ENCODE assay signal across 1 cellular context in the genomic region with DNA sequence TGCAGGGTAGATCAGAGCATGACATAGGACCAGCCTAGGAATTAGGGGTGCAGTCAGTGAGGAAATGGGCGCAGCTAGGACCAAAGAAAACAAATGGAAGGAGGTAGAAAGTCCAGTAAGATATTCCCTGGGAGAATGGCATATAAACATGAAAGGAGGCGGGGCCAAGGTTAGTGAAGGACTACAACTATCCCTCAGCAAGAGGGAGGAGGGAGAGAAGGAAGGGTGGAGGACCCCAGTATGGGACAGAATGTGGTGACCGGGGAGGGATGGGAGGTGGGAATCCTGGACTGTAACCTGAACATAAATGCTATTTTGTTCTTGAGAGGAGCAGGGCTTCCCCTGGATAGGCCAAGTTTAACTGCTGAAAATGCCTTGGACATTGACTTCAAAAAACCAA.
TF ChIP-seq lines count a peak whose summit lies in the region.

No MANE protein-coding gene starts in this region.

TF ChIP-seq in K562, 482 proteins besides CTCF, POLR2A, EP300 and RAD21:
- TF ChIP-seq, protein P1, sequence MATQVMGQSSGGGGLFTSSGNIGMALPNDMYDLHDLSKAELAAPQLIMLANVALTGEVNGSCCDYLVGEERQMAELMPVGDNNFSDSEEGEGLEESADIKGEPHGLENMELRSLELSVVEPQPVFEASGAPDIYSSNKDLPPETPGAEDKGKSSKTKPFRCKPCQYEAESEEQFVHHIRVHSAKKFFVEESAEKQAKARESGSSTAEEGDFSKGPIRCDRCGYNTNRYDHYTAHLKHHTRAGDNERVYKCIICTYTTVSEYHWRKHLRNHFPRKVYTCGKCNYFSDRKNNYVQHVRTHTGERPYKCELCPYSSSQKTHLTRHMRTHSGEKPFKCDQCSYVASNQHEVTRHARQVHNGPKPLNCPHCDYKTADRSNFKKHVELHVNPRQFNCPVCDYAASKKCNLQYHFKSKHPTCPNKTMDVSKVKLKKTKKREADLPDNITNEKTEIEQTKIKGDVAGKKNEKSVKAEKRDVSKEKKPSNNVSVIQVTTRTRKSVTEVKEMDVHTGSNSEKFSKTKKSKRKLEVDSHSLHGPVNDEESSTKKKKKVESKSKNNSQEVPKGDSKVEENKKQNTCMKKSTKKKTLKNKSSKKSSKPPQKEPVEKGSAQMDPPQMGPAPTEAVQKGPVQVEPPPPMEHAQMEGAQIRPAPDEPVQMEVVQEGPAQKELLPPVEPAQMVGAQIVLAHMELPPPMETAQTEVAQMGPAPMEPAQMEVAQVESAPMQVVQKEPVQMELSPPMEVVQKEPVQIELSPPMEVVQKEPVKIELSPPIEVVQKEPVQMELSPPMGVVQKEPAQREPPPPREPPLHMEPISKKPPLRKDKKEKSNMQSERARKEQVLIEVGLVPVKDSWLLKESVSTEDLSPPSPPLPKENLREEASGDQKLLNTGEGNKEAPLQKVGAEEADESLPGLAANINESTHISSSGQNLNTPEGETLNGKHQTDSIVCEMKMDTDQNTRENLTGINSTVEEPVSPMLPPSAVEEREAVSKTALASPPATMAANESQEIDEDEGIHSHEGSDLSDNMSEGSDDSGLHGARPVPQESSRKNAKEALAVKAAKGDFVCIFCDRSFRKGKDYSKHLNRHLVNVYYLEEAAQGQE (CRISPR knock-in tag; IDR thresholded peaks at IDR 0.05; ENCODE audit: low read depth): no peak
- peak in 1 of 2 experiments; percentile 17; a peak in 1 of 4 replicates for TF ChIP-seq FOXK2 (conservative IDR thresholded peaks at IDR 0.05 in 1 of 2, IDR thresholded peaks at IDR 0.05 in 1 of 2; ENCODE audit: low read depth in 2 of 2)
- no peak for TF ChIP-seq TAF7 (tag; IDR thresholded peaks at IDR 0.05)
- TF ChIP-seq, protein P2, sequence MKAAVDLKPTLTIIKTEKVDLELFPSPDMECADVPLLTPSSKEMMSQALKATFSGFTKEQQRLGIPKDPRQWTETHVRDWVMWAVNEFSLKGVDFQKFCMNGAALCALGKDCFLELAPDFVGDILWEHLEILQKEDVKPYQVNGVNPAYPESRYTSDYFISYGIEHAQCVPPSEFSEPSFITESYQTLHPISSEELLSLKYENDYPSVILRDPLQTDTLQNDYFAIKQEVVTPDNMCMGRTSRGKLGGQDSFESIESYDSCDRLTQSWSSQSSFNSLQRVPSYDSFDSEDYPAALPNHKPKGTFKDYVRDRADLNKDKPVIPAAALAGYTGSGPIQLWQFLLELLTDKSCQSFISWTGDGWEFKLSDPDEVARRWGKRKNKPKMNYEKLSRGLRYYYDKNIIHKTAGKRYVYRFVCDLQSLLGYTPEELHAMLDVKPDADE (conservative IDR thresholded peaks at IDR 0.05; ENCODE audit: control insufficient read depth, low read depth, low read length): no peak
- TF ChIP-seq, protein P3, sequence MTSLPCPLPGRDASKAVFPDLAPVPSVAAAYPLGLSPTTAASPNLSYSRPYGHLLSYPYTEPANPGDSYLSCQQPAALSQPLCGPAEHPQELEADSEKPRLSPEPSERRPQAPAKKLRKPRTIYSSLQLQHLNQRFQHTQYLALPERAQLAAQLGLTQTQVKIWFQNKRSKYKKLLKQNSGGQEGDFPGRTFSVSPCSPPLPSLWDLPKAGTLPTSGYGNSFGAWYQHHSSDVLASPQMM (CRISPR knock-in tag; IDR thresholded peaks at IDR 0.05): no peak
- peak; percentile 78 for TF ChIP-seq ZNF263 (CRISPR knock-in tag; IDR thresholded peaks at IDR 0.05; ENCODE audit: borderline replicate concordance)
- no peak for TF ChIP-seq MCM2 (IDR thresholded peaks at IDR 0.05; ENCODE audit: low read depth)
- TF ChIP-seq TRIM28 (IDR thresholded peaks at IDR 0.05): no peak
- TF ChIP-seq ZNF347 (CRISPR knock-in tag; IDR thresholded peaks at IDR 0.05; ENCODE audit: low read depth): no peak
- no peak for TF ChIP-seq FUS (optimal IDR thresholded peaks at IDR 0.05; ENCODE audit: low read depth, low read length)
- no peak for TF ChIP-seq RB1 (IDR thresholded peaks at IDR 0.05; ENCODE audit: low read depth)
- TF ChIP-seq, protein P4, sequence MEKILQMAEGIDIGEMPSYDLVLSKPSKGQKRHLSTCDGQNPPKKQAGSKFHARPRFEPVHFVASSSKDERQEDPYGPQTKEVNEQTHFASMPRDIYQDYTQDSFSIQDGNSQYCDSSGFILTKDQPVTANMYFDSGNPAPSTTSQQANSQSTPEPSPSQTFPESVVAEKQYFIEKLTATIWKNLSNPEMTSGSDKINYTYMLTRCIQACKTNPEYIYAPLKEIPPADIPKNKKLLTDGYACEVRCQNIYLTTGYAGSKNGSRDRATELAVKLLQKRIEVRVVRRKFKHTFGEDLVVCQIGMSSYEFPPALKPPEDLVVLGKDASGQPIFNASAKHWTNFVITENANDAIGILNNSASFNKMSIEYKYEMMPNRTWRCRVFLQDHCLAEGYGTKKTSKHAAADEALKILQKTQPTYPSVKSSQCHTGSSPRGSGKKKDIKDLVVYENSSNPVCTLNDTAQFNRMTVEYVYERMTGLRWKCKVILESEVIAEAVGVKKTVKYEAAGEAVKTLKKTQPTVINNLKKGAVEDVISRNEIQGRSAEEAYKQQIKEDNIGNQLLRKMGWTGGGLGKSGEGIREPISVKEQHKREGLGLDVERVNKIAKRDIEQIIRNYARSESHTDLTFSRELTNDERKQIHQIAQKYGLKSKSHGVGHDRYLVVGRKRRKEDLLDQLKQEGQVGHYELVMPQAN (IDR thresholded peaks at IDR 0.05; ENCODE audit: borderline replicate concordance): no peak
- TF ChIP-seq BRCA1 (IDR thresholded peaks at IDR 0.05): no peak
- TF ChIP-seq BRCA1 (CRISPR knock-in tag; IDR thresholded peaks at IDR 0.05): no peak
- TF ChIP-seq HDGF (IDR thresholded peaks at IDR 0.05): peak; percentile 32; the same call in 1 of the 2 replicates
- 0 out of 2 replicates have a peak, but pooled peaks have one; percentile 4 for TF ChIP-seq SMARCA4 (IDR thresholded peaks at IDR 0.05)
TF ChIP-seq in K562: peak in this region for 4.
